ENCODE assay signal across 8 cellular contexts in the genomic region with DNA sequence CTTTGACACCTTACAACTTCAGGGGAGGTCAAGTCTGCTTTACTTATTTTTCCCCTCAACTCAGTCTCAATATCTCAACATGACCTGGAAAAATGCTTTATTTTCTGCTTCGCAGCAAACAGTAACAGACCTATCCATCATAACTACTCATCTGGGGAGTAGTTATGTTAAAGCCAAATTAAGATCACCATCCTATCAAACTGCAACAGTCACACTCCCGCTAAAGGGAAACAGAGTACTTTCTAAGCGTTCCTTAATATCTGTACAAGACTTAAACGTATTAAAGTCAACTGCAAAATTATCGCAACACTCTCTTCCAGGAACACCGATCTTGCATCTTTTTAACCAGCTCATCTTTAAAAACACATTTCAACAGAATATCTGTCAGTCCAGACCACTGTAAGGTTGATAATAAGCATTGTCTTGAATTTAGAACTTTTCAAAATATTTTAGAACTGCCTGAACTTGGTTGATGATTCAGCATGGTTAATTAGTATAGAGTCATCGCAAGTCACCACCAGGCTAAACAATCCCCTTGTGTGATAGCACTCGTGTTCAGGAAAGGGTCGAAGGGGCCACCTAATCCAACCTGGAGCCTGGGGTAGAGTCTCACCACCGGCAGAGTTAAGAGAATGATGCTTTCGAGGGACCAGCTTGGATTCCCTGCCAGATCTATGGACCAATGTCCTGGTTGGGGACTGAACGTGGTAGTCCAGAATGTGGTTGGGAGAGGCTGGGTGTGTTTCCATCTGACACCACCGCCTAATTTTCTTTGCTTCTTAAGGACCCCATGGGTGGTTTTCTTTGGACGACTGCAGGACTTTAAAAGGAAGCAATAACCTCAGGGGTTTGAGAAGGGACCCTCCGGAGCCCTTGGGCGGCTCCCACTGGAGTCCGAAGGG. TPM values are rescaled to one million over a fixed set of nuclear protein-coding genes. Genes with fewer than 3 reads are reported as not detected.
A peak's percentile ranks its signal among the peaks of the same experiment; 100 is the strongest.
DNase-seq lines count a peak whose midpoint lies in the region; ATAC-seq and TF ChIP-seq lines count a peak whose summit lies in the region.

No MANE protein-coding gene starts in this region.

- H3K27me3 ChIP-seq in OCI-LY3 (ENCODE audit: low read depth, low read length), result no peaks in the 10 kb centered on the region

- peak; percentile 28 for DNase-seq in NOMO-1 treated with DMSO at 0.1 percent for 48 hours (lab: John Stamatoyannopoulos, UW; ENCODE audit: unreplicated experiment)
- DNase-seq in NOMO-1 treated with dmso at 0.1 percent for 144 hours (lab: John Stamatoyannopoulos, UW; ENCODE audit: unreplicated experiment), result no peak
- DNase-seq in astrocyte of the spinal cord (ENCODE audit: low read depth, low spot score), result peak; percentile 40
- DNase-seq in left lobe of liver (ENCODE audit: low spot score), result peak; percentile 49
- peak; percentile 13 for DNase-seq in stimulated activated naive CD4-positive, alpha-beta T cell treated with Interleukin-2 at 50 U/mL for 16 hours (lab: John Stamatoyannopoulos, UW)
- DNase-seq in NCI-H446 treated with DMSO at 0.1 percent for 48 hours (lab: John Stamatoyannopoulos, UW), result no peak
- no peak for DNase-seq in cerebellar nuclear complex (lab: John Stamatoyannopoulos, UW)

- peak overlapping the region; percentile 19; the same call in 1 of the 2 replicates for H3K27ac ChIP-seq in OCI-LY3 (ENCODE audit: low read length)

- no peaks in the 10 kb centered on the region for H3K36me3 ChIP-seq in OCI-LY3 (replicated peaks; ENCODE audit: low read depth, low read length)

- no peaks in the 10 kb centered on the region for H4K20me1 ChIP-seq in OCI-LY3 (ENCODE audit: insufficient read depth, low read length)

- no peak overlapping the region for H2AFZ ChIP-seq in OCI-LY3 (ENCODE audit: low read depth, low read length)

- no peak for ATAC-seq in left lobe of liver

- peak overlapping the region; percentile 84 for H3K9ac ChIP-seq in OCI-LY3 (ENCODE audit: low read length)

- H3K79me2 ChIP-seq in OCI-LY3 (ENCODE audit: low read length), result peaks cover 25% of the 10 kb centered on the region

- peaks cover 5% of the 10 kb centered on the region for H3K4me1 ChIP-seq in OCI-LY3 (ENCODE audit: low read length)

- no peaks in the 10 kb centered on the region for H3K9me3 ChIP-seq in OCI-LY3 (ENCODE audit: insufficient read depth, low read length)

- H3K4me3 ChIP-seq in OCI-LY3 (ENCODE audit: low read length), result peak overlapping the region; percentile 92
- H3K4me3 ChIP-seq in astrocyte of the spinal cord (ENCODE audit: low read depth, low read length), result peak overlapping the region; percentile 90

- TF ChIP-seq CTCF in OCI-LY3 (IDR thresholded peaks at IDR 0.05; ENCODE audit: low read depth, low read length), result no peak
- no peak for TF ChIP-seq CTCF in astrocyte of the spinal cord (IDR thresholded peaks at IDR 0.05; ENCODE audit: low read depth, low read length)

- peak overlapping the region; percentile 81 for H3K4me2 ChIP-seq in OCI-LY3 (ENCODE audit: low read length)

- in situ Hi-C loops in astrocyte of the spinal cord (cut with HindIII; ENCODE audit: low sequenced_read_pairs), result no loop called here

RNA-seq across cellular contexts. Expression of a gene that starts 1.0 kb away (rescaled TPM):
- 8.7 TPM for total RNA-seq in left lobe of liver

Comparison
In these comparisons a context has a peak if more than half of its experiments do, and no peak if none do; other contexts are left out.
1. DNase-seq: peak in NOMO-1 treated with DMSO at 0.1 percent for 48 hours (single experiment), astrocyte of the spinal cord (single experiment), left lobe of liver (single experiment) and stimulated activated naive CD4-positive, alpha-beta T cell treated with Interleukin-2 at 50 U/mL for 16 hours (single experiment); none in NOMO-1 treated with dmso at 0.1 percent for 144 hours (single experiment), NCI-H446 treated with DMSO at 0.1 percent for 48 hours (single experiment) and cerebellar nuclear complex (0 of 2).